In the genomic region with DNA sequence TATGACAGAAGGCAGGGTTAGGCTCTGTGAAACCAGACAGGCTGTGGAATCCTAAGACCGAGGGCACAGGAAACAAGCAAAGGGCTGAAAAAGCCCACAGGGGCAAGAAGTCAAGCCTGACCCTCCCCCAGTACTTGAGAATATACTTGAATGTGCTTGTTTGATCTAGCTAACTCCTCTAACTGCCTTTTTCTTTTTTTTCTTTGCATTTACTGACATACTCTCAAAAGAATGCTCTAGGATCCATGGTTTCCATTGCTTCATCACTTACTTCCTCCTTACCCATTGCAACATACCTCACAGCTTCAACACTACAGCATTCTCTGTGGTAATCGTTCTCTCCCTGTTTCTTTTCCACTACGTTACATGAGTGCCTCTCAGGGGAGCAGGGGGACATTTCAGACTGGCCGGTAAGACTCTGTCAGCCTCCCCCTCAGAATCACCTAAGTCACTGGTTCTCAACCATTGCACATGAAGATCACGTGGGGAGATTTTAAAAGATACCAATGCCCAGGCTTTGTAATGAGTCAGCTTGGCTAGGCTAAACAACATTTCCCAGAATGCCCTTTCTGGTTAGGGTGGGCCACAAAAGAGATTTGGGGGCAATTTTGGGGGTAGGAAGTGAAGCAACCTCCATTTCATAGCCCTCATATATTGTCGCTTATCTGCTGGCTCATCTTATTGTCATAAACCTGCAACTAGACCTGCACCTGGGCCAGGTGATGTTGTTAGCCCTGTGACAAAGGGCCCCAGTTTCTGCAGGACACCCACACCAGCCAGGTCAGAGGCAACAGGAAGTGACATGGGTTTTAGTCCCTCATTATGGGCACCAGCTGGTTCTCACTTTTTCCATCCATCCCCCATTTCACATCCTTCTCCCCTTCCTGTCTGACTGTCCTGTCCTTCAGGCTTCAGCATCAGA, we compare ENCODE assay signal across 1 cellular context.
TF ChIP-seq lines count a peak whose summit lies in the region.

No MANE protein-coding gene starts in this region.

TF ChIP-seq in HepG2, 621 proteins besides CTCF, POLR2A, EP300 and RAD21 (continued from another document):
- TF ChIP-seq, protein P1, sequence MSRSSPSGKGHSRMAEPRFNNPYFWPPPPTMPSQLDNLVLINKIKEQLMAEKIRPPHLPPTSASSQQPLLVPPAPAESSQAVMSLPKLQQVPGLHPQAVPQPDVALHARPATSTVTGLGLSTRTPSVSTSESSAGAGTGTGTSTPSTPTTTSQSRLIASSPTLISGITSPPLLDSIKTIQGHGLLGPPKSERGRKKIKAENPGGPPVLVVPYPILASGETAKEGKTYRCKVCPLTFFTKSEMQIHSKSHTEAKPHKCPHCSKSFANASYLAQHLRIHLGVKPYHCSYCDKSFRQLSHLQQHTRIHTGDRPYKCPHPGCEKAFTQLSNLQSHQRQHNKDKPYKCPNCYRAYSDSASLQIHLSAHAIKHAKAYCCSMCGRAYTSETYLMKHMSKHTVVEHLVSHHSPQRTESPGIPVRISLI (CRISPR knock-in tag; IDR thresholded peaks at IDR 0.05; ENCODE audit: borderline replicate concordance), result peak; percentile 39; the same call in 1 of the 2 replicates
- TF ChIP-seq ZSCAN25 (CRISPR knock-in tag; IDR thresholded peaks at IDR 0.05) (no peak), DNMT3B (CRISPR knock-in tag; conservative IDR thresholded peaks at IDR 0.05) (no peak), ZNF383 (CRISPR knock-in tag; IDR thresholded peaks at IDR 0.05; ENCODE audit: borderline replicate concordance) (no peak), ZNF563 (CRISPR knock-in tag; IDR thresholded peaks at IDR 0.05) (no peak), SAP130 (CRISPR knock-in tag; IDR thresholded peaks at IDR 0.05; ENCODE audit: low read depth) (peak; percentile 68), ASH2L (IDR thresholded peaks at IDR 0.05; ENCODE audit: insufficient read length, low read depth, low read length) (peak; percentile 27), NFE2L1 (CRISPR knock-in tag; IDR thresholded peaks at IDR 0.05; ENCODE audit: borderline replicate concordance) (no peak), ZNF235 (CRISPR knock-in tag; IDR thresholded peaks at IDR 0.05; ENCODE audit: borderline replicate concordance) (no peak), FOXA3 (CRISPR knock-in tag; IDR thresholded peaks at IDR 0.05) (peak; percentile 67), FOXK2 (IDR thresholded peaks at IDR 0.05) (no peak), GTF2F1 (IDR thresholded peaks at IDR 0.05; ENCODE audit: low read length) (no peak), PHB2 (IDR thresholded peaks at IDR 0.05; ENCODE audit: partially characterized antibody) (no peak), HOXA9 (CRISPR knock-in tag; IDR thresholded peaks at IDR 0.05; ENCODE audit: borderline replicate concordance) (no peak), CHCHD3 (CRISPR knock-in tag; IDR thresholded peaks at IDR 0.05) (no peak), ZNF33B (CRISPR knock-in tag; IDR thresholded peaks at IDR 0.05) (no peak), ETV5 (CRISPR knock-in tag; IDR thresholded peaks at IDR 0.05; ENCODE audit: borderline replicate concordance) (peak; percentile 83), PHF20 (CRISPR knock-in tag; IDR thresholded peaks at IDR 0.05) (no peak)
- TF ChIP-seq, protein P2, sequence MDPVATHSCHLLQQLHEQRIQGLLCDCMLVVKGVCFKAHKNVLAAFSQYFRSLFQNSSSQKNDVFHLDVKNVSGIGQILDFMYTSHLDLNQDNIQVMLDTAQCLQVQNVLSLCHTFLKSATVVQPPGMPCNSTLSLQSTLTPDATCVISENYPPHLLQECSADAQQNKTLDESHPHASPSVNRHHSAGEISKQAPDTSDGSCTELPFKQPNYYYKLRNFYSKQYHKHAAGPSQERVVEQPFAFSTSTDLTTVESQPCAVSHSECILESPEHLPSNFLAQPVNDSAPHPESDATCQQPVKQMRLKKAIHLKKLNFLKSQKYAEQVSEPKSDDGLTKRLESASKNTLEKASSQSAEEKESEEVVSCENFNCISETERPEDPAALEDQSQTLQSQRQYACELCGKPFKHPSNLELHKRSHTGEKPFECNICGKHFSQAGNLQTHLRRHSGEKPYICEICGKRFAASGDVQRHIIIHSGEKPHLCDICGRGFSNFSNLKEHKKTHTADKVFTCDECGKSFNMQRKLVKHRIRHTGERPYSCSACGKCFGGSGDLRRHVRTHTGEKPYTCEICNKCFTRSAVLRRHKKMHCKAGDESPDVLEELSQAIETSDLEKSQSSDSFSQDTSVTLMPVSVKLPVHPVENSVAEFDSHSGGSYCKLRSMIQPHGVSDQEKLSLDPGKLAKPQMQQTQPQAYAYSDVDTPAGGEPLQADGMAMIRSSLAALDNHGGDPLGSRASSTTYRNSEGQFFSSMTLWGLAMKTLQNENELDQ (CRISPR knock-in tag; IDR thresholded peaks at IDR 0.05; ENCODE audit: borderline replicate concordance), result no peak
- TF ChIP-seq, protein P3, sequence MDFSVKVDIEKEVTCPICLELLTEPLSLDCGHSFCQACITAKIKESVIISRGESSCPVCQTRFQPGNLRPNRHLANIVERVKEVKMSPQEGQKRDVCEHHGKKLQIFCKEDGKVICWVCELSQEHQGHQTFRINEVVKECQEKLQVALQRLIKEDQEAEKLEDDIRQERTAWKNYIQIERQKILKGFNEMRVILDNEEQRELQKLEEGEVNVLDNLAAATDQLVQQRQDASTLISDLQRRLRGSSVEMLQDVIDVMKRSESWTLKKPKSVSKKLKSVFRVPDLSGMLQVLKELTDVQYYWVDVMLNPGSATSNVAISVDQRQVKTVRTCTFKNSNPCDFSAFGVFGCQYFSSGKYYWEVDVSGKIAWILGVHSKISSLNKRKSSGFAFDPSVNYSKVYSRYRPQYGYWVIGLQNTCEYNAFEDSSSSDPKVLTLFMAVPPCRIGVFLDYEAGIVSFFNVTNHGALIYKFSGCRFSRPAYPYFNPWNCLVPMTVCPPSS (IDR thresholded peaks at IDR 0.05), result no peak
- TF ChIP-seq, protein P4, sequence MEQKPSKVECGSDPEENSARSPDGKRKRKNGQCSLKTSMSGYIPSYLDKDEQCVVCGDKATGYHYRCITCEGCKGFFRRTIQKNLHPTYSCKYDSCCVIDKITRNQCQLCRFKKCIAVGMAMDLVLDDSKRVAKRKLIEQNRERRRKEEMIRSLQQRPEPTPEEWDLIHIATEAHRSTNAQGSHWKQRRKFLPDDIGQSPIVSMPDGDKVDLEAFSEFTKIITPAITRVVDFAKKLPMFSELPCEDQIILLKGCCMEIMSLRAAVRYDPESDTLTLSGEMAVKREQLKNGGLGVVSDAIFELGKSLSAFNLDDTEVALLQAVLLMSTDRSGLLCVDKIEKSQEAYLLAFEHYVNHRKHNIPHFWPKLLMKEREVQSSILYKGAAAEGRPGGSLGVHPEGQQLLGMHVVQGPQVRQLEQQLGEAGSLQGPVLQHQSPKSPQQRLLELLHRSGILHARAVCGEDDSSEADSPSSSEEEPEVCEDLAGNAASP (CRISPR knock-in tag; IDR thresholded peaks at IDR 0.05; ENCODE audit: borderline replicate concordance), result no peak
- TF ChIP-seq, protein P5, sequence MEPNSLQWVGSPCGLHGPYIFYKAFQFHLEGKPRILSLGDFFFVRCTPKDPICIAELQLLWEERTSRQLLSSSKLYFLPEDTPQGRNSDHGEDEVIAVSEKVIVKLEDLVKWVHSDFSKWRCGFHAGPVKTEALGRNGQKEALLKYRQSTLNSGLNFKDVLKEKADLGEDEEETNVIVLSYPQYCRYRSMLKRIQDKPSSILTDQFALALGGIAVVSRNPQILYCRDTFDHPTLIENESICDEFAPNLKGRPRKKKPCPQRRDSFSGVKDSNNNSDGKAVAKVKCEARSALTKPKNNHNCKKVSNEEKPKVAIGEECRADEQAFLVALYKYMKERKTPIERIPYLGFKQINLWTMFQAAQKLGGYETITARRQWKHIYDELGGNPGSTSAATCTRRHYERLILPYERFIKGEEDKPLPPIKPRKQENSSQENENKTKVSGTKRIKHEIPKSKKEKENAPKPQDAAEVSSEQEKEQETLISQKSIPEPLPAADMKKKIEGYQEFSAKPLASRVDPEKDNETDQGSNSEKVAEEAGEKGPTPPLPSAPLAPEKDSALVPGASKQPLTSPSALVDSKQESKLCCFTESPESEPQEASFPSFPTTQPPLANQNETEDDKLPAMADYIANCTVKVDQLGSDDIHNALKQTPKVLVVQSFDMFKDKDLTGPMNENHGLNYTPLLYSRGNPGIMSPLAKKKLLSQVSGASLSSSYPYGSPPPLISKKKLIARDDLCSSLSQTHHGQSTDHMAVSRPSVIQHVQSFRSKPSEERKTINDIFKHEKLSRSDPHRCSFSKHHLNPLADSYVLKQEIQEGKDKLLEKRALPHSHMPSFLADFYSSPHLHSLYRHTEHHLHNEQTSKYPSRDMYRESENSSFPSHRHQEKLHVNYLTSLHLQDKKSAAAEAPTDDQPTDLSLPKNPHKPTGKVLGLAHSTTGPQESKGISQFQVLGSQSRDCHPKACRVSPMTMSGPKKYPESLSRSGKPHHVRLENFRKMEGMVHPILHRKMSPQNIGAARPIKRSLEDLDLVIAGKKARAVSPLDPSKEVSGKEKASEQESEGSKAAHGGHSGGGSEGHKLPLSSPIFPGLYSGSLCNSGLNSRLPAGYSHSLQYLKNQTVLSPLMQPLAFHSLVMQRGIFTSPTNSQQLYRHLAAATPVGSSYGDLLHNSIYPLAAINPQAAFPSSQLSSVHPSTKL (CRISPR knock-in tag; IDR thresholded peaks at IDR 0.05), result peak; percentile 79
- TF ChIP-seq, protein P6, sequence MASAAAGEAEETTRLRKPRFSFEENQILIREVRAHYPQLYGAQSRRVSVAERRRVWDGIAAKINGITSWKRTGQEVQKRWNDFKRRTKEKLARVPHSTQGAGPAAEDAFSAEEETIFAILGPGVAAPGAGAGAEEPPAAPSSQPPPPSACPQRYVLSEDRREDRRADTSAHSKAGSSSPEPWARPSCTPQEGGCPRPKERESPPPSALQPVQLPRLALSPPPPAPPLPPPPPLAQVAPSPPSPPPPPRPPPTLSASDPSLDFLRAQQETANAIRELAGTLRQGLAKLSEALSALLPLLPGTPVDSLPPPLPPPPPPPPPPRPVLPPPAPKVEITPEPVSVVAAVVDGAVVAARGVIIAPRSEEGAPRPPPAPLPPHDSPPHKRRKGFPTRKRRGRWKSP (CRISPR knock-in tag; IDR thresholded peaks at IDR 0.05), result peak; percentile 25; the same call in 1 of the 2 replicates
- TF ChIP-seq, protein P7, sequence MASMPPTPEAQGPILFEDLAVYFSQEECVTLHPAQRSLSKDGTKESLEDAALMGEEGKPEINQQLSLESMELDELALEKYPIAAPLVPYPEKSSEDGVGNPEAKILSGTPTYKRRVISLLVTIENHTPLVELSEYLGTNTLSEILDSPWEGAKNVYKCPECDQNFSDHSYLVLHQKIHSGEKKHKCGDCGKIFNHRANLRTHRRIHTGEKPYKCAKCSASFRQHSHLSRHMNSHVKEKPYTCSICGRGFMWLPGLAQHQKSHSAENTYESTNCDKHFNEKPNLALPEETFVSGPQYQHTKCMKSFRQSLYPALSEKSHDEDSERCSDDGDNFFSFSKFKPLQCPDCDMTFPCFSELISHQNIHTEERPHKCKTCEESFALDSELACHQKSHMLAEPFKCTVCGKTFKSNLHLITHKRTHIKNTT (CRISPR knock-in tag; IDR thresholded peaks at IDR 0.05), result no peak
